27 cellular contexts compared by ENCODE assay signal in the genomic region with DNA sequence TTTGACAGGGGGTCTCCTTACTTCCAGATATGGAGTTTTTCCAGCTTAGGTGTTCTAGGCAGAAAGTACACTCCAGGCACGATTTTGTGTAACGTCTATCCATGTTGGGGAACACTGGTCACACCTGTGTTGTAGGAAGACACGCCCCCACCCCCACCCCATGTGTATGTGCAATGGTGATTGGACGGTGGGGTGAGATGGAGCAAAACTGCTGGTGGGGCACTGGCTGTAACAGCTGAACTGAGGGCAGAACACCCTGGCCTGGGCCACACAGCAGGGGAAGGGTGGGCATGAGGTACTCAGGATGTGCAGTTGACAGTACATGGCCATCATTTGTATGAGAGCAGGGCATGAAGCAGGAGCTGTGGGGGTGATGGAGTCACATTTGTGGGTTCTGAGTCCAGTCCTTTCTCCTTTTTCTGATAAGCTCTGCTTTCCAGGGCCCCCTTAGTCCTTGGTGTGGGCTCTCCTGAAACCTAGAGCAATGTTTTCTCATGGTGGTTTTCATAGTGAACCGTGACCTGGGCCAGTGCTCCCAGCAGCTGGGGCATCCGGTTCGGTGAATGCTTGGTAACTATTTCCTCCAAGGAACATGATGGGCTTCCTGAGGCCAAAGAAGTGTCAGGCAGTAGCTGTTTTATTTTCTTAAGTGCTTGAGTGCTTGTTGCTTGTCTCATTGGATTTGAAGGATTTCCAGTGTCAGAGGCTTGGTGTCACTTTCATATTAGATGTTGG.
DNase-seq lines count a peak whose midpoint lies in the region; ATAC-seq, FAIRE-seq and TF ChIP-seq lines count a peak whose summit lies in the region.
"Had no signal": no experiment of that assay in that cellular context is flagged by ENCODE, and none has a peak within 500 bp of the region (broad histone marks: within the 10 kb centered on the region; RNA-seq: fewer than 3 reads in every experiment).

No MANE protein-coding gene starts in this region.

- TF ChIP-seq RAD21 in liver (IDR thresholded peaks at IDR 0.05), result no peak
- TF ChIP-seq RAD21 in HepG2 (CRISPR knock-in tag; IDR thresholded peaks at IDR 0.05), result no peak

- TF ChIP-seq CTCF in liver (IDR thresholded peaks at IDR 0.05; ENCODE audit: low read depth, low read length, missing input control) (no peak), HepG2 (CRISPR knock-in tag; IDR thresholded peaks at IDR 0.05) (no peak), osteoblast (IDR thresholded peaks at IDR 0.05; ENCODE audit: extremely low read depth, low read depth, low read length) (no peak)

- H3K4me2 ChIP-seq in HepG2 (ENCODE audit: low read depth, low read length) (no peak overlapping the region), osteoblast (ENCODE audit: insufficient read depth, low read length) (no peak overlapping the region)

- H2AFZ ChIP-seq in HepG2 (ENCODE audit: low read length) (no peak overlapping the region), osteoblast (ENCODE audit: low read length) (no peak overlapping the region)
- H2AFZ ChIP-seq: GM23248 had no signal

- CTCF ChIA-PET in HepG2 (lab: Yijun Ruan, JAX; ENCODE audit: low intra/inter-chr PET ratio, low total read pairs), result no interaction called here

- 84% methylated on average over 7 of the region's 7 CpGs for WGBS in liver
- WGBS in HepG2 (ENCODE audit: low lambda C conversion rate), result 24% methylated on average over 7 of the region's 7 CpGs

- intact Hi-C loops in HepG2 (cut with micrococcal nuclease; ENCODE audit: unreplicated experiment), result no loop called here

- H3K79me2 ChIP-seq in HepG2 (ENCODE audit: insufficient read depth, low read length), result no peaks in the 10 kb centered on the region
- no peaks in the 10 kb centered on the region for H3K79me2 ChIP-seq in osteoblast (ENCODE audit: insufficient read depth, low read length)

- H3K9me3 ChIP-seq in liver (ENCODE audit: control insufficient read depth in 4 of 4, low read length in 3 of 4) (peaks cover 0 to 5% (median 0%) of the 10 kb centered on the region in 4 donors), HepG2 (ENCODE audit: low read length) (no peaks in the 10 kb centered on the region), osteoblast (ENCODE audit: low read depth, low read length) (no peaks in the 10 kb centered on the region)
- H3K9me3 ChIP-seq: neutrophil, Peyer's patch had no signal

- POLR2A ChIA-PET in HepG2 (lab: Yijun Ruan, JAX), result no interaction called here

- H3K9ac ChIP-seq in liver (ENCODE audit: low read depth in 1 of 2, low read length in 2 of 2) (no peak overlapping the region), HepG2 (ENCODE audit: insufficient read depth, low read depth, low read length) (no peak overlapping the region)
- H3K9ac ChIP-seq: GM23248 had no signal

- no TSS peak for BruUV-seq in HepG2 (replicated peaks; lab: Mats Ljungman, UMichigan)

- ATAC-seq in HepG2 (no peak), HG03439 (IDR thresholded peaks at IDR 0.05; ENCODE audit: unreplicated experiment) (no peak), HG03280 (IDR thresholded peaks at IDR 0.05; ENCODE audit: unreplicated experiment) (no peak)
- ATAC-seq: activated CD4-positive, alpha-beta T cell treated with anti-CD3 and anti-CD28 coated beads for 36 hours; activated CD8-positive, alpha-beta T cell treated with anti-CD3 and anti-CD28 coated beads for 36 hours; activated T-helper 17 cell treated with anti-CD3 and anti-CD28 coated beads, Interleukin-2, amount 50 U/mL, for 72 hours had no signal

- no peak for TF ChIP-seq EP300 in HepG2 (IDR thresholded peaks at IDR 0.05; ENCODE audit: low read depth in 2 of 2, low read length in 2 of 2)
- no peak for TF ChIP-seq EP300 in HepG2 (CRISPR knock-in tag; IDR thresholded peaks at IDR 0.05; ENCODE audit: borderline replicate concordance)

- TF ChIP-seq POLR2A in HepG2 (IDR thresholded peaks at IDR 0.05; ENCODE audit: insufficient read depth in 1 of 2, low read depth in 2 of 2, low read length in 2 of 2), result no peak

- H4K20me1 ChIP-seq in HepG2 (ENCODE audit: insufficient read depth, low read length) (no peaks in the 10 kb centered on the region; the same call in 1 of the 2 replicates), osteoblast (ENCODE audit: insufficient read depth, low read length) (no peaks in the 10 kb centered on the region)

- in situ Hi-C loops in HepG2 (cut with HindIII; ENCODE audit: extremely low pct_ligation_motif_present, low pct_unique_long_range_greater_than_20kb), result no loop called here

- no peak for FAIRE-seq in HepG2 (lab: Jason Lieb, UNC)
- FAIRE-seq: A204.1 had no signal

- H3K27ac ChIP-seq in liver (ENCODE audit: low read depth in 1 of 2, low read length in 2 of 2), result no peak overlapping the region
- H3K27ac ChIP-seq in HepG2 (ENCODE audit: extremely low read length, insufficient read depth, low read length), result no peak overlapping the region
- no peak overlapping the region for H3K27ac ChIP-seq in osteoblast (ENCODE audit: low read depth, low read length)
- H3K27ac ChIP-seq: GM23248, neutrophil, Peyer's patch had no signal

- H3K4me1 ChIP-seq in liver (ENCODE audit: control insufficient read depth in 4 of 4, insufficient read depth in 4 of 4, low read length in 3 of 4), result no peaks in the 10 kb centered on the region
- H3K4me1 ChIP-seq in HepG2 (ENCODE audit: insufficient read depth, low read length), result no peaks in the 10 kb centered on the region
- no peaks in the 10 kb centered on the region for H3K4me1 ChIP-seq in osteoblast (ENCODE audit: insufficient read depth, low read length)

- no peak overlapping the region for H3K4me3 ChIP-seq in liver (ENCODE audit: low read depth in 1 of 3, low read length in 3 of 3)
- H3K4me3 ChIP-seq in HepG2 (replicated peaks in 1 of 3; ENCODE audit: insufficient read depth in 1 of 3, low read depth in 2 of 3, low read length in 3 of 3), result no peak overlapping the region
- H3K4me3 ChIP-seq in osteoblast (ENCODE audit: insufficient read depth, low read length), result no peak overlapping the region
- H3K4me3 ChIP-seq: GM23248, Peyer's patch had no signal

- no peaks in the 10 kb centered on the region for H3K36me3 ChIP-seq in liver (ENCODE audit: control insufficient read depth in 4 of 4, insufficient read depth in 3 of 4, low read depth in 1 of 4, low read length in 3 of 4)
- H3K36me3 ChIP-seq in HepG2 (replicated peaks in 1 of 2; ENCODE audit: control insufficient read depth in 1 of 2, insufficient read depth in 2 of 2, low read length in 2 of 2), result no peaks in the 10 kb centered on the region
- no peaks in the 10 kb centered on the region for H3K36me3 ChIP-seq in osteoblast (ENCODE audit: insufficient read depth, low read length)
- H3K36me3 ChIP-seq: neutrophil, Peyer's patch had no signal

- DNase-seq in HepG2 (ENCODE audit: low spot score) (no peak), dermis blood vessel endothelial cell (peak; percentile 83), osteoblast (ENCODE audit: insufficient read length, low spot score, missing footprints) (peak; percentile 57), NCI-H1105 treated with DMSO at 0.1 percent for 48 hours (lab: John Stamatoyannopoulos, UW) (no peak), pons (ENCODE audit: low spot score) (no peak)
- DNase-seq: activated CD4-positive, alpha-beta T cell treated with anti-CD3 and anti-CD28 coated beads for 36 hours; activated CD8-positive, alpha-beta T cell treated with anti-CD3 and anti-CD28 coated beads for 36 hours; activated naive CD4-positive, alpha-beta T cell treated with anti-CD3 and anti-CD28 coated beads, Interleukin-2, amount 50 U/mL, for 16 hours; CD4-positive, alpha-beta T cell; DND-41; GF-D8; GM23248; Karpas-422; naive B cell; NCI-H1417; NCI-H2029; NCI-H69; Peyer's patch; SHP77 treated with DMSO at 0.1 percent for 48 hours; stimulated activated CD4-positive, alpha-beta T cell treated with anti-CD3 and anti-CD28 coated beads, Interleukin-4, amount 100 ng/mL, for 24 hours; substantia nigra had no signal

- H3K27me3 ChIP-seq in liver (ENCODE audit: control insufficient read depth in 4 of 4, insufficient read depth in 4 of 4, low read length in 3 of 4) (no peaks in the 10 kb centered on the region), HepG2 (ENCODE audit: control insufficient read depth in 1 of 2, insufficient read depth in 2 of 2, low read length in 2 of 2) (peaks cover 3 to 8% of the 10 kb centered on the region in 2 experiments; a peak in 2 of 5 replicates), osteoblast (ENCODE audit: insufficient read depth, low read length) (no peaks in the 10 kb centered on the region)
- H3K27me3 ChIP-seq: neutrophil, Peyer's patch had no signal

TF ChIP-seq in liver, 16 proteins besides CTCF, POLR2A, EP300 and RAD21:
- TF ChIP-seq JUND (IDR thresholded peaks at IDR 0.05) (no peak), NR2F2 (IDR thresholded peaks at IDR 0.05) (peak; percentile 93), RXRA (IDR thresholded peaks at IDR 0.05) (peak in 1 of 2 donors; percentile 8)

TF ChIP-seq in HepG2, 621 proteins besides CTCF, POLR2A, EP300 and RAD21 (continues in another document):
- TF ChIP-seq MTF2 (CRISPR knock-in tag; IDR thresholded peaks at IDR 0.05; ENCODE audit: borderline replicate concordance) (no peak), HNRNPL (IDR thresholded peaks at IDR 0.05; ENCODE audit: low read depth, low read length) (no peak), THAP11 (CRISPR knock-in tag; IDR thresholded peaks at IDR 0.05) (no peak), KDM5A (IDR thresholded peaks at IDR 0.05; ENCODE audit: borderline replicate concordance, low read length) (no peak)
- TF ChIP-seq, protein P1, sequence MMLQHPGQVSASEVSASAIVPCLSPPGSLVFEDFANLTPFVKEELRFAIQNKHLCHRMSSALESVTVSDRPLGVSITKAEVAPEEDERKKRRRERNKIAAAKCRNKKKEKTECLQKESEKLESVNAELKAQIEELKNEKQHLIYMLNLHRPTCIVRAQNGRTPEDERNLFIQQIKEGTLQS (CRISPR knock-in tag; IDR thresholded peaks at IDR 0.05), result no peak
- TF ChIP-seq, protein P2, sequence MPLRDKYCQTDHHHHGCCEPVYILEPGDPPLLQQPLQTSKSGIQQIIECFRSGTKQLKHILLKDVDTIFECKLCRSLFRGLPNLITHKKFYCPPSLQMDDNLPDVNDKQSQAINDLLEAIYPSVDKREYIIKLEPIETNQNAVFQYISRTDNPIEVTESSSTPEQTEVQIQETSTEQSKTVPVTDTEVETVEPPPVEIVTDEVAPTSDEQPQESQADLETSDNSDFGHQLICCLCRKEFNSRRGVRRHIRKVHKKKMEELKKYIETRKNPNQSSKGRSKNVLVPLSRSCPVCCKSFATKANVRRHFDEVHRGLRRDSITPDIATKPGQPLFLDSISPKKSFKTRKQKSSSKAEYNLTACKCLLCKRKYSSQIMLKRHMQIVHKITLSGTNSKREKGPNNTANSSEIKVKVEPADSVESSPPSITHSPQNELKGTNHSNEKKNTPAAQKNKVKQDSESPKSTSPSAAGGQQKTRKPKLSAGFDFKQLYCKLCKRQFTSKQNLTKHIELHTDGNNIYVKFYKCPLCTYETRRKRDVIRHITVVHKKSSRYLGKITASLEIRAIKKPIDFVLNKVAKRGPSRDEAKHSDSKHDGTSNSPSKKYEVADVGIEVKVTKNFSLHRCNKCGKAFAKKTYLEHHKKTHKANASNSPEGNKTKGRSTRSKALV (CRISPR knock-in tag; IDR thresholded peaks at IDR 0.05), result no peak

Comparison
In these comparisons a context has a peak if more than half of its experiments do, and no peak if none do; other contexts are left out.
1. DNase-seq: peak in dermis blood vessel endothelial cell (single experiment) and osteoblast (single experiment); none in HepG2 (single experiment), NCI-H1105 treated with DMSO at 0.1 percent for 48 hours (single experiment) and pons (single experiment).